Comparison of ENCODE assay signal across 1 cellular context in the genomic region with DNA sequence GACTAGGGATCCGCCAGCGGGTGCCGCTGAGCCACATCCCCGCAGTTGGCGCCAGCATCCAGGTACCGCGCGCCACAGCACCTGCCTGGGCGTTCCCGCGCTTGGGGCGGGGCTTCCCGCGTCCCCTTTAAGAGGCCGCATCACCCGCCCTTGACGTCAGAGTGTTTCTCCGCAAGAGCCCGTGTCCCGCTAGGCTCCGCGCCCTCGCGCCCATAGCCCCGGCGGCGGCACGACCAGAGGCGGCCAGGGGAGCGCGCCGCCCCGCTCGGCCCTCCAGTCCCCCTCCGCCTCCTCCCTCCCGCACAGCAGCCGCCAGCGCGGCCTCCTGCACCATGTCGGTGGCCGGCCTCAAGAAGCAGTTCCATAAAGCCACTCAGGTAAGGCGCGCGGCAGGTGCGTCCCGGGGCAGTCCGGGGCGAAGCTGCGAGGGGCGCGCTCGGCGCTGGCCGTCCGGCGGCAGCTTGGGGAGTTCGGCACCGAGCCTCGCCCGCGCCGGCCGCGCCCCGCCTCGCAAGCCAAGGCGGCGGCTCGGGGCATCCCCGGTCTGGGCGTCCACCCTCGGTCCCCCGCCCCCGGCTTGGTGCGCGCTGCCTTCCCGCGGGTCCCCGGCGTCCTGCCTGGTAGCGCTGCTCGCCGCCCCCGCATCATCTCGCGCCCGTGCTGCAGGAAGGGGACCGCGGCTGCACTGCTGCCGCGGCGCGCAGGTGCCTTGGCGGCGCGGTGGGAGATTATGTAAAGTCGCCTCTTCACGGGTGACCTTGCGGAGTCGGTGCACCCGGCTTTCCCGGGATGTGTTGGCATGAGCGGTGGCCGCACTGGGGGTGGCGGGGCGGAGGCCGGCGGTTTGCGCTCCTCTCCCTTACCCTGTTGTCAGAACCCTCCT.
TF ChIP-seq lines count a peak whose summit lies in the region.

A gene (plus strand): TSS at position 156 of the 883 bp plus-strand sequence.

TF ChIP-seq in endothelial cell of umbilical vein, 7 proteins besides CTCF, POLR2A, EP300 and RAD21:
- TF ChIP-seq POLR2AphosphoS5 (IDR thresholded peaks at IDR 0.05; ENCODE audit: insufficient read depth, low read depth, low read length) (no peak), EZH2 (IDR thresholded peaks at IDR 0.05; ENCODE audit: borderline replicate concordance, low read depth, low read length, severe bottlenecking) (peak; percentile 88)
